In genomic region chr19:11738746-11739620, GRCh38 we compare ENCODE assay signal across 8 cellular contexts. TPM values are rescaled to one million over a fixed set of nuclear protein-coding genes. Genes with fewer than 3 reads are reported as not detected.
DNase-seq lines count a peak whose midpoint lies in the region; ATAC-seq, FAIRE-seq and TF ChIP-seq lines count a peak whose summit lies in the region.

TSS of gene ZNF823 (minus strand) at chr19:11738946. CDS start at chr19:11738819, 127 bp downstream.

- H3K9me3 ChIP-seq in colonic mucosa, result no peaks in the 10 kb centered on the region

- POLR2A ChIA-PET in BJ (lab: Charles Lee), result no interaction called here

- H3K27ac ChIP-seq in colonic mucosa (peak within 1 kb of the TSS; percentile 91), layer of hippocampus (ENCODE audit: low read depth, low read length) (peak within 1 kb of the TSS; percentile 76)

- H3K27me3 ChIP-seq in BJ (ENCODE audit: control insufficient read depth, insufficient read depth, low read length) (no peaks in the 10 kb centered on the region), colonic mucosa (no peaks in the 10 kb centered on the region), layer of hippocampus (ENCODE audit: control insufficient read depth, insufficient read depth, low read length) (no peaks in the 10 kb centered on the region)

- TF ChIP-seq CTCF in BJ (IDR thresholded peaks at IDR 0.05; ENCODE audit: insufficient read depth, low read depth, low read length) (no peak), colonic mucosa (IDR thresholded peaks at IDR 0.05) (no peak)

- peaks cover 5% of the 10 kb centered on the region for H3K4me1 ChIP-seq in colonic mucosa

- ATAC-seq in HG03442 (IDR thresholded peaks at IDR 0.05; ENCODE audit: unreplicated experiment), result peak; percentile 88

- DNase-seq in BJ (ENCODE audit: low read depth), result peak; percentile 91
- DNase-seq in GM19239 (ENCODE audit: insufficient read length, low spot score), result peak; percentile 79
- peak; percentile 98 for DNase-seq in NCI-H510A treated with DMSO at 0.1 percent for 48 hours (lab: John Stamatoyannopoulos, UW)
- DNase-seq in activated CD4-positive, alpha-beta T cell treated with anti-CD3 and anti-CD28 coated beads for 48 hours, result peak; percentile 99
- peak; percentile 100 for DNase-seq in colonic mucosa
- peak; percentile 94 to 98 (median 96) for DNase-seq in stimulated activated CD4-positive, alpha-beta T cell treated with anti-CD3 and anti-CD28 coated beads, Interleukin-1b, Interleukin-23, amount 100 ng/mL, for 24 hours (ENCODE audit: low read depth in 4 of 4, low spot score in 1 of 4)

- H3K4me3 ChIP-seq in BJ (ENCODE audit: low read depth, low read length) (peak within 1 kb of the TSS; percentile 58), colonic mucosa (peak within 1 kb of the TSS; percentile 98)

- CTCF ChIA-PET in BJ (lab: Yijun Ruan, JAX), result interaction anchor here (0.6 to 1.7 kb wide), 2 partner anchors 27 to 39 kb away, joined by 3 to 8 read pairs; no protein-coding TSS in a partner anchor

- peak within 1 kb of the TSS; percentile 89 to 93 for H3K9ac ChIP-seq in colonic mucosa (ENCODE audit: low read depth in 2 of 2, low read length in 2 of 2)

- intact Hi-C loops in colonic mucosa (cut with DNase I), result no loop called here

- H3K36me3 ChIP-seq in BJ (ENCODE audit: control insufficient read depth, insufficient read depth, low read length), result no peaks in the 10 kb centered on the region
- no peaks in the 10 kb centered on the region for H3K36me3 ChIP-seq in colonic mucosa

- peak; percentile 97 for FAIRE-seq in GM19239 (lab: Jason Lieb, UNC)

RNA-seq across cellular contexts. Expression of gene ZNF823, which starts in this region (rescaled TPM):
- polyA plus RNA-seq in BJ (2011; rRNA removed), result 1.9 and 2.9 TPM in 2 replicates
- polyA minus RNA-seq in BJ (2011; rRNA and poly(A)+ RNA removed), result 3.0 and 3.7 TPM in 2 replicates
- total RNA-seq in colonic mucosa, result 10 to 100 TPM; 10.7 to 13.1 TPM

Comparison
In these comparisons a context has a peak if more than half of its experiments do, and no peak if none do; other contexts are left out.
1. Peak in every context shown above with its lines: DNase-seq, ATAC-seq, H3K4me3 ChIP-seq and H3K27ac ChIP-seq.